Comparison of ENCODE assay signal across 8 cellular contexts in genomic region chr3:101195951-101196713, GRCh38.
DNase-seq lines count a peak whose midpoint lies in the region; ATAC-seq and TF ChIP-seq lines count a peak whose summit lies in the region.

No MANE protein-coding gene starts in this region.

- in situ Hi-C loops in KBM-7 (cut with MboI; ENCODE audit: low pct_unique_long_range_greater_than_20kb, low sequenced_read_pairs) = no loop called here

- TF ChIP-seq CTCF in Calu3 (IDR thresholded peaks at IDR 0.05; ENCODE audit: unreplicated experiment) (peak; percentile 61), smooth muscle cell (IDR thresholded peaks at IDR 0.05; ENCODE audit: borderline replicate concordance, insufficient read depth, poor library complexity, severe bottlenecking) (peak; percentile 70)

- no peak for ATAC-seq in GM19023 (IDR thresholded peaks at IDR 0.05; ENCODE audit: unreplicated experiment)

- H4K20me1 ChIP-seq in smooth muscle cell (ENCODE audit: low read depth) = no peaks in the 10 kb centered on the region

- H3K27me3 Mint-ChIP-seq in Calu3 (ENCODE audit: unreplicated experiment) = no peaks in the 10 kb centered on the region

- no peaks in the 10 kb centered on the region for H3F3A ChIP-seq in smooth muscle cell (ENCODE audit: low read depth)

- no peaks in the 10 kb centered on the region for H3K36me3 ChIP-seq in smooth muscle cell (ENCODE audit: low read depth)

- DNase-seq in Calu3 (peak; percentile 35), KBM-7 (peak; percentile 23), SW480 (ENCODE audit: low spot score) (peak; percentile 59), glomerular endothelial cell (ENCODE audit: extremely low read depth, low read depth, low spot score) (peak; percentile 75), smooth muscle cell (lab: John Stamatoyannopoulos, UW; ENCODE audit: unreplicated experiment) (no peak)
- DNase-seq in stimulated activated naive CD4-positive, alpha-beta T cell treated with Interleukin-2 at 50 U/mL for 16 hours (lab: John Stamatoyannopoulos, UW) = no peak
- no peak for DNase-seq in activated CD8-positive, alpha-beta memory T cell treated with anti-CD3 and anti-CD28 coated beads for 24 hours

- no peak overlapping the region for H3K9ac ChIP-seq in smooth muscle cell (ENCODE audit: low read depth)

- H3K79me2 ChIP-seq in smooth muscle cell (ENCODE audit: low read depth) = no peaks in the 10 kb centered on the region

- no peaks in the 10 kb centered on the region for H3K27me3 ChIP-seq in smooth muscle cell (ENCODE audit: low read depth)

- no peaks in the 10 kb centered on the region for H3K9me3 ChIP-seq in smooth muscle cell (replicated peaks; ENCODE audit: low read depth)

- H2AFZ ChIP-seq in smooth muscle cell (ENCODE audit: low read depth) = no peak overlapping the region

- WGBS in smooth muscle cell (ENCODE audit: low lambda C conversion rate) = 53% methylated on average over 6 of the region's 6 CpGs

- no peaks in the 10 kb centered on the region for H3K4me1 ChIP-seq in smooth muscle cell (ENCODE audit: low read depth)

- no peaks in the 10 kb centered on the region for H3K36me3 Mint-ChIP-seq in Calu3 (ENCODE audit: insufficient read depth, unreplicated experiment)

- peak overlapping the region; percentile 50 for H3K27ac Mint-ChIP-seq in Calu3 (ENCODE audit: unreplicated experiment)

- no peak overlapping the region for H3K27ac ChIP-seq in smooth muscle cell (ENCODE audit: low read depth)

- no peak overlapping the region for H3K4me2 ChIP-seq in smooth muscle cell

- no TSS peak for BruUV-seq in Calu3 (replicated peaks; lab: Mats Ljungman, UMichigan)

- H3K4me3 Mint-ChIP-seq in Calu3 (ENCODE audit: low read depth, unreplicated experiment) = no peak overlapping the region

- intact Hi-C loops in Calu3 (cut with micrococcal nuclease; ENCODE audit: unreplicated experiment) = loop anchor here (1.0 to 2.0 kb wide), 5 partner anchors 124 to 459 kb away; no protein-coding TSS in a partner anchor

- H3K4me1 Mint-ChIP-seq in Calu3 (ENCODE audit: low read depth, unreplicated experiment) = peaks cover 18% of the 10 kb centered on the region

- H3K9me3 Mint-ChIP-seq in Calu3 (ENCODE audit: low read depth, unreplicated experiment) = peaks cover 4% of the 10 kb centered on the region

- no peak overlapping the region for H3K4me3 ChIP-seq in smooth muscle cell

- CTCF ChIA-PET in Calu3 (lab: Charles Lee) = interaction anchor here (0.6 to 1.6 kb wide), 17 partner anchors 11 to 435 kb away, joined by 3 to 66 read pairs (median 4); partner anchors contain the start of gene ABI3BP

Comparison
In these comparisons a context has a peak if more than half of its experiments do, and no peak if none do; other contexts are left out.
1. DNase-seq: peak in Calu3 (single experiment), KBM-7 (single experiment), SW480 (single experiment) and glomerular endothelial cell (single experiment); none in smooth muscle cell (single experiment), stimulated activated naive CD4-positive, alpha-beta T cell treated with Interleukin-2 at 50 U/mL for 16 hours (single experiment) and activated CD8-positive, alpha-beta memory T cell treated with anti-CD3 and anti-CD28 coated beads for 24 hours (single experiment).